In the genomic region with DNA sequence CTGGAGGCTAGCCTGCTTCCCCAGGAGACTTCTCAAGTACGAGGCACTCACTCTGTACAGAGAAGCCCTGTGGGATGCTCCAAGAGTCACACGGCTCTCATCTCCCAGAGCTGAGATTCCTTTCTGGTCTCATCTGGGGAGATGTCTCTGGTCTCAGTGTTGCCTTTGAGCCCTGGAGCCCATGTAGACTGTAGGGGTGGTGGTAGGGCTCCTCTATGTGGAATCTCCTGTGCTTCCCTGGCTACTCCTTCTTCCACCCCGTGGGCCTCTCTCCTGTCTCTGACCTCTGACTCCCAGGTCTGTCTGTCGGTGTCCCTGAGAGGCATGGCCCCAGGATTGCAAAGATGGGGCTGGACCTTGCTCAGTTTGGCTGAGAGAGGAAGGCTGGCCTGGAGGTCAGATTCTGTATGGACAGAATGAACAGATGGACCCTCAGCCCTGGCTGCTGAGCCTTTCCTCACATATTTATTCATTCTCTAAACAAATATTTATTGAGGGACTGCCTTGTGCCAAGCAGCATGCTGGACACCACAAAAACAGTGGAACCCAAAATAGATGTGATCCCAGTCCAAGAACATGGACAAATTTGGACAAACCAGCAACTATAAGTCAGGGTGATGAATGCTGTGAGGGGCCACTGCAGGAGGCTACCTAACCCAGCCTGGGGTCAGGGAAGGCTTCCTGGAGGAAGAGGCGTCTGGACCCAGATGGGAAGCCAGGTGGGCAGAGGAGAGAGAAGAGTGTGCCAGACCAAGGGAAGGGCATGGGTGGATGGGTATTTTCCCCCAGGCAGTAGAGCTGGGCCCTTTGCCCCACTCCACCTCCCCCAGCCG, we compare ENCODE assay signal across 1 cellular context.
A peak's percentile ranks its signal among the peaks of the same experiment; 100 is the strongest.
TF ChIP-seq lines count a peak whose summit lies in the region.

No MANE protein-coding gene starts in this region.

TF ChIP-seq in HepG2, 621 proteins besides CTCF, POLR2A, EP300 and RAD21 (continued from another document and continues in another):
- TF ChIP-seq, protein P1, sequence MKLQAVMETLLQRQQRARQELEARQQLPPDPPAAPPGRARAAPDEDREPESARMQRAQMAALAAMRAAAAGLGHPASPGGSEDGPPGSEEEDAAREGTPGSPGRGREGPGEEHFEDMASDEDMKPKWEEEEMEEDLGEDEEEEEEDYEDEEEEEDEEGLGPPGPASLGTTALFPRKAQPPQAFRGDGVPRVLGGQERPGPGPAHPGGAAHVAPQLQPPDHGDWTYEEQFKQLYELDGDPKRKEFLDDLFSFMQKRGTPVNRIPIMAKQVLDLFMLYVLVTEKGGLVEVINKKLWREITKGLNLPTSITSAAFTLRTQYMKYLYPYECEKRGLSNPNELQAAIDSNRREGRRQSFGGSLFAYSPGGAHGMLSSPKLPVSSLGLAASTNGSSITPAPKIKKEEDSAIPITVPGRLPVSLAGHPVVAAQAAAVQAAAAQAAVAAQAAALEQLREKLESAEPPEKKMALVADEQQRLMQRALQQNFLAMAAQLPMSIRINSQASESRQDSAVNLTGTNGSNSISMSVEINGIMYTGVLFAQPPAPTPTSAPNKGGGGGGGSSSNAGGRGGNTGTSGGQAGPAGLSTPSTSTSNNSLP (IDR thresholded peaks at IDR 0.05; ENCODE audit: low read depth, low read length) = peak; percentile 40; the same call in 1 of the 2 replicates
- TF ChIP-seq IRX3 (CRISPR knock-in tag; IDR thresholded peaks at IDR 0.05; ENCODE audit: borderline replicate concordance, low read depth) = peak; percentile 62; the same call in 1 of the 2 replicates
- peak; percentile 45; the same call in 1 of the 2 replicates for TF ChIP-seq SAP130 (CRISPR knock-in tag; IDR thresholded peaks at IDR 0.05; ENCODE audit: low read depth)
- TF ChIP-seq, protein P2, sequence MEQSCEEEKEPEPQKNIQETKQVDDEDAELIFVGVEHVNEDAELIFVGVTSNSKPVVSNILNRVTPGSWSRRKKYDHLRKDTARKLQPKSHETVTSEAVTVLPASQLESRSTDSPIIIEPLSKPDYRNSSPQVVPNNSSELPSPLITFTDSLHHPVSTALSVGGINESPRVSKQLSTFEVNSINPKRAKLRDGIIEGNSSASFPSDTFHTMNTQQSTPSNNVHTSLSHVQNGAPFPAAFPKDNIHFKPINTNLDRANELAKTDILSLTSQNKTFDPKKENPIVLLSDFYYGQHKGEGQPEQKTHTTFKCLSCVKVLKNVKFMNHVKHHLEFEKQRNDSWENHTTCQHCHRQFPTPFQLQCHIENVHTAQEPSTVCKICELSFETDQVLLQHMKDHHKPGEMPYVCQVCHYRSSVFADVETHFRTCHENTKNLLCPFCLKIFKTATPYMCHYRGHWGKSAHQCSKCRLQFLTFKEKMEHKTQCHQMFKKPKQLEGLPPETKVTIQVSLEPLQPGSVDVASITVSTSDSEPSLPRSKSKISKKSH (CRISPR knock-in tag; IDR thresholded peaks at IDR 0.05; ENCODE audit: borderline replicate concordance) = no peak
- TF ChIP-seq, protein P3, sequence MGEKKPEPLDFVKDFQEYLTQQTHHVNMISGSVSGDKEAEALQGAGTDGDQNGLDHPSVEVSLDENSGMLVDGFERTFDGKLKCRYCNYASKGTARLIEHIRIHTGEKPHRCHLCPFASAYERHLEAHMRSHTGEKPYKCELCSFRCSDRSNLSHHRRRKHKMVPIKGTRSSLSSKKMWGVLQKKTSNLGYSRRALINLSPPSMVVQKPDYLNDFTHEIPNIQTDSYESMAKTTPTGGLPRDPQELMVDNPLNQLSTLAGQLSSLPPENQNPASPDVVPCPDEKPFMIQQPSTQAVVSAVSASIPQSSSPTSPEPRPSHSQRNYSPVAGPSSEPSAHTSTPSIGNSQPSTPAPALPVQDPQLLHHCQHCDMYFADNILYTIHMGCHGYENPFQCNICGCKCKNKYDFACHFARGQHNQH (CRISPR knock-in tag; IDR thresholded peaks at IDR 0.05) = peak; percentile 44; the same call in 1 of the 2 replicates
- no peak for TF ChIP-seq ZNF879 (CRISPR knock-in tag; IDR thresholded peaks at IDR 0.05)
- 0 out of 2 replicates have a peak, but pooled peaks have one; percentile 21 for TF ChIP-seq CHD4 (IDR thresholded peaks at IDR 0.05; ENCODE audit: borderline replicate concordance, low read length)
- TF ChIP-seq BCL6 (CRISPR knock-in tag; IDR thresholded peaks at IDR 0.05) = peak; percentile 18; the same call in 1 of the 2 replicates
- TF ChIP-seq PAF1 (CRISPR knock-in tag; IDR thresholded peaks at IDR 0.05) = no peak
- TF ChIP-seq MEIS2 (CRISPR knock-in tag; IDR thresholded peaks at IDR 0.05) = 0 out of 2 replicates have a peak, but pooled peaks have one; percentile 22
- TF ChIP-seq MED8 (CRISPR knock-in tag; IDR thresholded peaks at IDR 0.05; ENCODE audit: insufficient replicate concordance) = no peak
- no peak for TF ChIP-seq ZNF616 (CRISPR knock-in tag; IDR thresholded peaks at IDR 0.05; ENCODE audit: low read depth)
- TF ChIP-seq, protein P4, sequence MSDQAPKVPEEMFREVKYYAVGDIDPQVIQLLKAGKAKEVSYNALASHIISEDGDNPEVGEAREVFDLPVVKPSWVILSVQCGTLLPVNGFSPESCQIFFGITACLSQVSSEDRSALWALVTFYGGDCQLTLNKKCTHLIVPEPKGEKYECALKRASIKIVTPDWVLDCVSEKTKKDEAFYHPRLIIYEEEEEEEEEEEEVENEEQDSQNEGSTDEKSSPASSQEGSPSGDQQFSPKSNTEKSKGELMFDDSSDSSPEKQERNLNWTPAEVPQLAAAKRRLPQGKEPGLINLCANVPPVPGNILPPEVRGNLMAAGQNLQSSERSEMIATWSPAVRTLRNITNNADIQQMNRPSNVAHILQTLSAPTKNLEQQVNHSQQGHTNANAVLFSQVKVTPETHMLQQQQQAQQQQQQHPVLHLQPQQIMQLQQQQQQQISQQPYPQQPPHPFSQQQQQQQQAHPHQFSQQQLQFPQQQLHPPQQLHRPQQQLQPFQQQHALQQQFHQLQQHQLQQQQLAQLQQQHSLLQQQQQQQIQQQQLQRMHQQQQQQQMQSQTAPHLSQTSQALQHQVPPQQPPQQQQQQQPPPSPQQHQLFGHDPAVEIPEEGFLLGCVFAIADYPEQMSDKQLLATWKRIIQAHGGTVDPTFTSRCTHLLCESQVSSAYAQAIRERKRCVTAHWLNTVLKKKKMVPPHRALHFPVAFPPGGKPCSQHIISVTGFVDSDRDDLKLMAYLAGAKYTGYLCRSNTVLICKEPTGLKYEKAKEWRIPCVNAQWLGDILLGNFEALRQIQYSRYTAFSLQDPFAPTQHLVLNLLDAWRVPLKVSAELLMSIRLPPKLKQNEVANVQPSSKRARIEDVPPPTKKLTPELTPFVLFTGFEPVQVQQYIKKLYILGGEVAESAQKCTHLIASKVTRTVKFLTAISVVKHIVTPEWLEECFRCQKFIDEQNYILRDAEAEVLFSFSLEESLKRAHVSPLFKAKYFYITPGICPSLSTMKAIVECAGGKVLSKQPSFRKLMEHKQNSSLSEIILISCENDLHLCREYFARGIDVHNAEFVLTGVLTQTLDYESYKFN (CRISPR knock-in tag; conservative IDR thresholded peaks at IDR 0.05) = peak; percentile 98
- no peak for TF ChIP-seq SAFB2 (CRISPR knock-in tag; IDR thresholded peaks at IDR 0.05; ENCODE audit: borderline replicate concordance, low read depth)
- TF ChIP-seq ZNF713 (CRISPR knock-in tag; IDR thresholded peaks at IDR 0.05) = no peak
- TF ChIP-seq, protein P5, sequence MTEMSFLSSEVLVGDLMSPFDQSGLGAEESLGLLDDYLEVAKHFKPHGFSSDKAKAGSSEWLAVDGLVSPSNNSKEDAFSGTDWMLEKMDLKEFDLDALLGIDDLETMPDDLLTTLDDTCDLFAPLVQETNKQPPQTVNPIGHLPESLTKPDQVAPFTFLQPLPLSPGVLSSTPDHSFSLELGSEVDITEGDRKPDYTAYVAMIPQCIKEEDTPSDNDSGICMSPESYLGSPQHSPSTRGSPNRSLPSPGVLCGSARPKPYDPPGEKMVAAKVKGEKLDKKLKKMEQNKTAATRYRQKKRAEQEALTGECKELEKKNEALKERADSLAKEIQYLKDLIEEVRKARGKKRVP (CRISPR knock-in tag; IDR thresholded peaks at IDR 0.05) = no peak
- no peak for TF ChIP-seq MAZ (IDR thresholded peaks at IDR 0.05; ENCODE audit: borderline replicate concordance, low read depth, low read length)
- TF ChIP-seq MAZ (CRISPR knock-in tag; IDR thresholded peaks at IDR 0.05; ENCODE audit: low read depth) = 0 out of 2 replicates have a peak, but pooled peaks have one; percentile 20
- peak; percentile 82 for TF ChIP-seq DPF2 (CRISPR knock-in tag; IDR thresholded peaks at IDR 0.05; ENCODE audit: borderline replicate concordance, low read depth)
- peak; percentile 81 for TF ChIP-seq HNF4G (IDR thresholded peaks at IDR 0.05; ENCODE audit: borderline replicate concordance, low read depth, low read length)
- TF ChIP-seq HNF4G (CRISPR knock-in tag; IDR thresholded peaks at IDR 0.05; ENCODE audit: borderline replicate concordance, low read depth) = peak; percentile 52; the same call in 1 of the 2 replicates
- peak; percentile 41 for TF ChIP-seq TBX2 (CRISPR knock-in tag; IDR thresholded peaks at IDR 0.05; ENCODE audit: borderline replicate concordance)
- TF ChIP-seq ZSCAN9 (CRISPR knock-in tag; IDR thresholded peaks at IDR 0.05; ENCODE audit: borderline replicate concordance) = no peak
- TF ChIP-seq ZNF629 (CRISPR knock-in tag; conservative IDR thresholded peaks at IDR 0.05) = no peak
- no peak for TF ChIP-seq SPEN (CRISPR knock-in tag; IDR thresholded peaks at IDR 0.05; ENCODE audit: low read depth)
- TF ChIP-seq, protein P6, sequence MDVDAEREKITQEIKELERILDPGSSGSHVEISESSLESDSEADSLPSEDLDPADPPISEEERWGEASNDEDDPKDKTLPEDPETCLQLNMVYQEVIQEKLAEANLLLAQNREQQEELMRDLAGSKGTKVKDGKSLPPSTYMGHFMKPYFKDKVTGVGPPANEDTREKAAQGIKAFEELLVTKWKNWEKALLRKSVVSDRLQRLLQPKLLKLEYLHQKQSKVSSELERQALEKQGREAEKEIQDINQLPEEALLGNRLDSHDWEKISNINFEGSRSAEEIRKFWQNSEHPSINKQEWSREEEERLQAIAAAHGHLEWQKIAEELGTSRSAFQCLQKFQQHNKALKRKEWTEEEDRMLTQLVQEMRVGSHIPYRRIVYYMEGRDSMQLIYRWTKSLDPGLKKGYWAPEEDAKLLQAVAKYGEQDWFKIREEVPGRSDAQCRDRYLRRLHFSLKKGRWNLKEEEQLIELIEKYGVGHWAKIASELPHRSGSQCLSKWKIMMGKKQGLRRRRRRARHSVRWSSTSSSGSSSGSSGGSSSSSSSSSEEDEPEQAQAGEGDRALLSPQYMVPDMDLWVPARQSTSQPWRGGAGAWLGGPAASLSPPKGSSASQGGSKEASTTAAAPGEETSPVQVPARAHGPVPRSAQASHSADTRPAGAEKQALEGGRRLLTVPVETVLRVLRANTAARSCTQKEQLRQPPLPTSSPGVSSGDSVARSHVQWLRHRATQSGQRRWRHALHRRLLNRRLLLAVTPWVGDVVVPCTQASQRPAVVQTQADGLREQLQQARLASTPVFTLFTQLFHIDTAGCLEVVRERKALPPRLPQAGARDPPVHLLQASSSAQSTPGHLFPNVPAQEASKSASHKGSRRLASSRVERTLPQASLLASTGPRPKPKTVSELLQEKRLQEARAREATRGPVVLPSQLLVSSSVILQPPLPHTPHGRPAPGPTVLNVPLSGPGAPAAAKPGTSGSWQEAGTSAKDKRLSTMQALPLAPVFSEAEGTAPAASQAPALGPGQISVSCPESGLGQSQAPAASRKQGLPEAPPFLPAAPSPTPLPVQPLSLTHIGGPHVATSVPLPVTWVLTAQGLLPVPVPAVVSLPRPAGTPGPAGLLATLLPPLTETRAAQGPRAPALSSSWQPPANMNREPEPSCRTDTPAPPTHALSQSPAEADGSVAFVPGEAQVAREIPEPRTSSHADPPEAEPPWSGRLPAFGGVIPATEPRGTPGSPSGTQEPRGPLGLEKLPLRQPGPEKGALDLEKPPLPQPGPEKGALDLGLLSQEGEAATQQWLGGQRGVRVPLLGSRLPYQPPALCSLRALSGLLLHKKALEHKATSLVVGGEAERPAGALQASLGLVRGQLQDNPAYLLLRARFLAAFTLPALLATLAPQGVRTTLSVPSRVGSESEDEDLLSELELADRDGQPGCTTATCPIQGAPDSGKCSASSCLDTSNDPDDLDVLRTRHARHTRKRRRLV (CRISPR knock-in tag; IDR thresholded peaks at IDR 0.05) = no peak
- no peak for TF ChIP-seq KAT2B (IDR thresholded peaks at IDR 0.05; ENCODE audit: borderline replicate concordance, low read depth, low read length)
- TF ChIP-seq POLR2AphosphoS5 (IDR thresholded peaks at IDR 0.05; ENCODE audit: low read depth, low read length) = no peak
- TF ChIP-seq ZNF317 (CRISPR knock-in tag; IDR thresholded peaks at IDR 0.05) = peak; percentile 53; the same call in 1 of the 2 replicates
- TF ChIP-seq TARDBP (CRISPR knock-in tag; IDR thresholded peaks at IDR 0.05) = peak; percentile 55; the same call in 1 of the 2 replicates
- no peak for TF ChIP-seq ZNF354B (CRISPR knock-in tag; IDR thresholded peaks at IDR 0.05)
- 0 out of 2 replicates have a peak, but pooled peaks have one; percentile 43 for TF ChIP-seq ZNF431 (CRISPR knock-in tag; IDR thresholded peaks at IDR 0.05; ENCODE audit: borderline replicate concordance, low read depth)
- TF ChIP-seq, protein P7, sequence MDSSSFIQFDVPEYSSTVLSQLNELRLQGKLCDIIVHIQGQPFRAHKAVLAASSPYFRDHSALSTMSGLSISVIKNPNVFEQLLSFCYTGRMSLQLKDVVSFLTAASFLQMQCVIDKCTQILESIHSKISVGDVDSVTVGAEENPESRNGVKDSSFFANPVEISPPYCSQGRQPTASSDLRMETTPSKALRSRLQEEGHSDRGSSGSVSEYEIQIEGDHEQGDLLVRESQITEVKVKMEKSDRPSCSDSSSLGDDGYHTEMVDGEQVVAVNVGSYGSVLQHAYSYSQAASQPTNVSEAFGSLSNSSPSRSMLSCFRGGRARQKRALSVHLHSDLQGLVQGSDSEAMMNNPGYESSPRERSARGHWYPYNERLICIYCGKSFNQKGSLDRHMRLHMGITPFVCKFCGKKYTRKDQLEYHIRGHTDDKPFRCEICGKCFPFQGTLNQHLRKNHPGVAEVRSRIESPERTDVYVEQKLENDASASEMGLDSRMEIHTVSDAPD (CRISPR knock-in tag; IDR thresholded peaks at IDR 0.05) = no peak
- TF ChIP-seq, protein P8, sequence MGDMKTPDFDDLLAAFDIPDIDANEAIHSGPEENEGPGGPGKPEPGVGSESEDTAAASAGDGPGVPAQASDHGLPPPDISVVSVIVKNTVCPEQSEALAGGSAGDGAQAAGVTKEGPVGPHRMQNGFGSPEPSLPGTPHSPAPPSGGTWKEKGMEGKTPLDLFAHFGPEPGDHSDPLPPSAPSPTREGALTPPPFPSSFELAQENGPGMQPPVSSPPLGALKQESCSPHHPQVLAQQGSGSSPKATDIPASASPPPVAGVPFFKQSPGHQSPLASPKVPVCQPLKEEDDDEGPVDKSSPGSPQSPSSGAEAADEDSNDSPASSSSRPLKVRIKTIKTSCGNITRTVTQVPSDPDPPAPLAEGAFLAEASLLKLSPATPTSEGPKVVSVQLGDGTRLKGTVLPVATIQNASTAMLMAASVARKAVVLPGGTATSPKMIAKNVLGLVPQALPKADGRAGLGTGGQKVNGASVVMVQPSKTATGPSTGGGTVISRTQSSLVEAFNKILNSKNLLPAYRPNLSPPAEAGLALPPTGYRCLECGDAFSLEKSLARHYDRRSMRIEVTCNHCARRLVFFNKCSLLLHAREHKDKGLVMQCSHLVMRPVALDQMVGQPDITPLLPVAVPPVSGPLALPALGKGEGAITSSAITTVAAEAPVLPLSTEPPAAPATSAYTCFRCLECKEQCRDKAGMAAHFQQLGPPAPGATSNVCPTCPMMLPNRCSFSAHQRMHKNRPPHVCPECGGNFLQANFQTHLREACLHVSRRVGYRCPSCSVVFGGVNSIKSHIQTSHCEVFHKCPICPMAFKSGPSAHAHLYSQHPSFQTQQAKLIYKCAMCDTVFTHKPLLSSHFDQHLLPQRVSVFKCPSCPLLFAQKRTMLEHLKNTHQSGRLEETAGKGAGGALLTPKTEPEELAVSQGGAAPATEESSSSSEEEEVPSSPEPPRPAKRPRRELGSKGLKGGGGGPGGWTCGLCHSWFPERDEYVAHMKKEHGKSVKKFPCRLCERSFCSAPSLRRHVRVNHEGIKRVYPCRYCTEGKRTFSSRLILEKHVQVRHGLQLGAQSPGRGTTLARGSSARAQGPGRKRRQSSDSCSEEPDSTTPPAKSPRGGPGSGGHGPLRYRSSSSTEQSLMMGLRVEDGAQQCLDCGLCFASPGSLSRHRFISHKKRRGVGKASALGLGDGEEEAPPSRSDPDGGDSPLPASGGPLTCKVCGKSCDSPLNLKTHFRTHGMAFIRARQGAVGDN (CRISPR knock-in tag; IDR thresholded peaks at IDR 0.05) = peak; percentile 42
